Comparison of ENCODE assay signal across 25 cellular contexts in genomic region chr12:121228919-121229650, GRCh38. TPM values are rescaled to one million over a fixed set of nuclear protein-coding genes. Genes with fewer than 3 reads are reported as not detected.
DNase-seq lines count a peak whose midpoint lies in the region; ATAC-seq, FAIRE-seq and TF ChIP-seq lines count a peak whose summit lies in the region.
"Had no signal": no experiment of that assay in that cellular context is flagged by ENCODE, and none has a peak within 500 bp of the region (broad histone marks: within the 10 kb centered on the region; RNA-seq: fewer than 3 reads in every experiment).

No MANE protein-coding gene starts in this region.

- H3K4me3 ChIP-seq in RWPE2 (ENCODE audit: severe bottlenecking): no peak overlapping the region
- no peak overlapping the region for H3K4me3 ChIP-seq in kidney (ENCODE audit: low read length in 2 of 2)
- H3K4me3 ChIP-seq in HAP-1: no peak overlapping the region
- H3K4me3 ChIP-seq: psoas muscle had no signal

- no peaks in the 10 kb centered on the region for H3K9me3 ChIP-seq in RWPE2 (ENCODE audit: severe bottlenecking)
- no peaks in the 10 kb centered on the region for H3K9me3 ChIP-seq in kidney (ENCODE audit: control insufficient read depth in 1 of 2, low read length in 2 of 2)
- no peaks in the 10 kb centered on the region for H3K9me3 ChIP-seq in HAP-1
- H3K9me3 ChIP-seq: BE2C, psoas muscle had no signal

- CTCF ChIA-PET in activated naive CD4-positive, alpha-beta T cell treated with anti-CD3 and anti-CD28 coated beads, Interleukin-2, amount 10 ng/mL, durations not matched to agents 7 days and 5 days (lab: Charles Lee): interaction anchor here (0.9 to 3.1 kb wide), 5 partner anchors 10 to 169 kb away, joined by 3 to 19 read pairs (median 4); no protein-coding TSS in a partner anchor

- in situ Hi-C loops in HAP-1 (cut with MboI; ENCODE audit: low sequenced_read_pairs): no loop called here

- no peak for DNase-seq in activated naive CD4-positive, alpha-beta T cell treated with anti-CD3 and anti-CD28 coated beads, Interleukin-2, amount 10 ng/mL, durations not matched to agents 7 days and 5 days
- no peak for DNase-seq in activated naive CD4-positive, alpha-beta T cell treated with Interleukin-2 at 50 U/mL for 16 hours
- DNase-seq in RWPE2 (ENCODE audit: low spot score) (no peak), kidney (peak; percentile 60), HAP-1 (ENCODE audit: low spot score in 2 of 2) (no peak), nucleus accumbens (lab: John Stamatoyannopoulos, UW) (no peak)
- no peak for DNase-seq in activated CD4-positive, CD25-positive, alpha-beta regulatory T cell treated with anti-CD3 and anti-CD28 coated beads, Interleukin-2, amount 50 U/mL, for 72 hours
- DNase-seq: ACHN; activated CD4-positive, alpha-beta T cell treated with anti-CD3 and anti-CD28 coated beads, Interleukin-2, amount 10 ng/mL, durations not matched to agents 24 days and 14 days; BE2C; COR-L47; dermis blood vessel endothelial cell; H9; Kasumi-1; left colon; naive B cell; NCI-H1694 treated with DMSO at 0.1 percent for 48 hours had no signal

- H3K4me1 ChIP-seq in RWPE2 (ENCODE audit: insufficient read depth, poor library complexity, severe bottlenecking): peaks cover 17% of the 10 kb centered on the region
- peaks cover 6 to 8% of the 10 kb centered on the region in 2 donors for H3K4me1 ChIP-seq in kidney (ENCODE audit: control insufficient read depth in 1 of 2, insufficient read depth in 1 of 2, low read depth in 1 of 2, low read length in 2 of 2)
- no peaks in the 10 kb centered on the region for H3K4me1 ChIP-seq in HAP-1
- H3K4me1 ChIP-seq: BE2C, psoas muscle had no signal

- intact Hi-C loops in kidney (cut with DNase I): no loop called here

- FAIRE-seq in kidney (lab: Jason Lieb, UNC): no peak
- FAIRE-seq: frontal cortex, G401.6 had no signal

- TF ChIP-seq CTCF in RWPE2 (IDR thresholded peaks at IDR 0.05; ENCODE audit: poor library complexity, severe bottlenecking): no peak
- TF ChIP-seq CTCF in kidney (IDR thresholded peaks at IDR 0.05; ENCODE audit: borderline replicate concordance, extremely low read depth, insufficient read depth): no peak

- no peaks in the 10 kb centered on the region for H3K27me3 Mint-ChIP-seq in activated naive CD4-positive, alpha-beta T cell treated with anti-CD3 and anti-CD28 coated beads, Interleukin-2, amount 10 ng/mL, durations not matched to agents 7 days and 5 days
- H3K27me3 Mint-ChIP-seq: activated CD4-positive, alpha-beta T cell treated with anti-CD3 and anti-CD28 coated beads, Interleukin-2, amount 10 ng/mL, durations not matched to agents 24 days and 14 days; activated naive CD8-positive, alpha-beta T cell; central memory CD8-positive, alpha-beta T cell; naive B cell; stimulated activated naive CD8-positive, alpha-beta T cell treated with anti-CD3 and anti-CD28 coated beads, Interleukin-15, Interleukin-2, amounts not matched to agents 100 ng/mL and 50 ng/mL, for 24 hours had no signal

- H3K36me3 Mint-ChIP-seq in activated naive CD4-positive, alpha-beta T cell treated with anti-CD3 and anti-CD28 coated beads, Interleukin-2, amount 10 ng/mL, durations not matched to agents 7 days and 5 days: peaks cover 65% of the 10 kb centered on the region
- H3K36me3 Mint-ChIP-seq: naive B cell had no signal

- H3K36me3 ChIP-seq in RWPE2 (ENCODE audit: low read depth): no peaks in the 10 kb centered on the region
- peaks cover 0 to 9% of the 10 kb centered on the region in 2 donors for H3K36me3 ChIP-seq in kidney (ENCODE audit: control insufficient read depth in 1 of 2, insufficient read depth in 2 of 2, low read length in 2 of 2)
- peaks cover 2% of the 10 kb centered on the region for H3K36me3 ChIP-seq in HAP-1 (replicated peaks)
- H3K36me3 ChIP-seq: BE2C had no signal

- no peaks in the 10 kb centered on the region for H3K9me3 Mint-ChIP-seq in activated naive CD4-positive, alpha-beta T cell treated with anti-CD3 and anti-CD28 coated beads, Interleukin-2, amount 10 ng/mL, durations not matched to agents 7 days and 5 days
- H3K9me3 Mint-ChIP-seq: activated CD4-positive, alpha-beta T cell treated with anti-CD3 and anti-CD28 coated beads, Interleukin-2, amount 10 ng/mL, durations not matched to agents 24 days and 14 days; activated T-helper 2 cell treated with anti-CD3 and anti-CD28 coated beads, Interferon-gamma antibody, Interleukin-2, Interleukin-4, amounts not matched to agents 10 μg/mL and 5 μg/mL and 100 μg/mL, durations not matched to agents 14 hours and 24 hours and 36 hours; central memory CD8-positive, alpha-beta T cell; H9; naive B cell; stimulated activated naive CD8-positive, alpha-beta T cell treated with anti-CD3 and anti-CD28 coated beads, Interleukin-15, Interleukin-2, amounts not matched to agents 100 ng/mL and 50 ng/mL, for 24 hours had no signal

- H3K4me3 Mint-ChIP-seq in activated naive CD4-positive, alpha-beta T cell treated with anti-CD3 and anti-CD28 coated beads, Interleukin-2, amount 10 ng/mL, durations not matched to agents 7 days and 5 days: peak overlapping the region; percentile 5
- H3K4me3 Mint-ChIP-seq: activated CD4-positive, alpha-beta T cell treated with anti-CD3 and anti-CD28 coated beads, Interleukin-2, amount 10 ng/mL, durations not matched to agents 24 days and 14 days; activated naive CD8-positive, alpha-beta T cell; central memory CD8-positive, alpha-beta T cell; H9; naive B cell; stimulated activated naive CD8-positive, alpha-beta T cell treated with anti-CD3 and anti-CD28 coated beads, Interleukin-15, Interleukin-2, amounts not matched to agents 100 ng/mL and 50 ng/mL, for 24 hours had no signal

- H3K9ac ChIP-seq in kidney (ENCODE audit: low read length in 2 of 2): no peak overlapping the region

- ATAC-seq in RWPE2 (ENCODE audit: low read depth) (no peak), HG02571 (IDR thresholded peaks at IDR 0.05; ENCODE audit: unreplicated experiment) (no peak)
- ATAC-seq: left colon, psoas muscle had no signal

- H3K4me1 Mint-ChIP-seq in activated naive CD4-positive, alpha-beta T cell treated with anti-CD3 and anti-CD28 coated beads, Interleukin-2, amount 10 ng/mL, durations not matched to agents 7 days and 5 days: peaks cover 57% of the 10 kb centered on the region

- H3K27ac ChIP-seq in RWPE2 (ENCODE audit: poor library complexity, severe bottlenecking) (peak overlapping the region; percentile 63), kidney (ENCODE audit: low read depth in 2 of 2, low read length in 2 of 2) (peak overlapping the region; percentile 20 to 55)
- H3K27ac ChIP-seq: psoas muscle had no signal

- H3K27me3 ChIP-seq in RWPE2 (ENCODE audit: insufficient read depth, poor library complexity, severe bottlenecking): no peaks in the 10 kb centered on the region
- H3K27me3 ChIP-seq in HAP-1 (ENCODE audit: low read depth): no peaks in the 10 kb centered on the region
- H3K27me3 ChIP-seq: BE2C had no signal

- H3K27ac Mint-ChIP-seq in activated naive CD4-positive, alpha-beta T cell treated with anti-CD3 and anti-CD28 coated beads, Interleukin-2, amount 10 ng/mL, durations not matched to agents 7 days and 5 days: peak overlapping the region; percentile 67
- H3K27ac Mint-ChIP-seq: activated CD4-positive, alpha-beta T cell treated with anti-CD3 and anti-CD28 coated beads, Interleukin-2, amount 10 ng/mL, durations not matched to agents 24 days and 14 days; activated naive CD8-positive, alpha-beta T cell; activated T-helper 2 cell treated with anti-CD3 and anti-CD28 coated beads, Interferon-gamma antibody, Interleukin-2, Interleukin-4, amounts not matched to agents 10 μg/mL and 5 μg/mL and 100 μg/mL, durations not matched to agents 14 hours and 24 hours and 36 hours; H9; stimulated activated naive CD8-positive, alpha-beta T cell treated with anti-CD3 and anti-CD28 coated beads, Interleukin-15, Interleukin-2, amounts not matched to agents 100 ng/mL and 50 ng/mL, for 24 hours had no signal

RNA-seq across cellular contexts. Expression of gene P2RX4, which starts 19.2 kb away (rescaled TPM):
- 36.2 TPM for total RNA-seq in kidney
- 28.8 TPM for polyA plus RNA-seq in kidney (ENCODE audit: insufficient read depth, low read depth, low replicate concordance)
